Comparison of ENCODE assay signal across 1 cellular context in the genomic region with DNA sequence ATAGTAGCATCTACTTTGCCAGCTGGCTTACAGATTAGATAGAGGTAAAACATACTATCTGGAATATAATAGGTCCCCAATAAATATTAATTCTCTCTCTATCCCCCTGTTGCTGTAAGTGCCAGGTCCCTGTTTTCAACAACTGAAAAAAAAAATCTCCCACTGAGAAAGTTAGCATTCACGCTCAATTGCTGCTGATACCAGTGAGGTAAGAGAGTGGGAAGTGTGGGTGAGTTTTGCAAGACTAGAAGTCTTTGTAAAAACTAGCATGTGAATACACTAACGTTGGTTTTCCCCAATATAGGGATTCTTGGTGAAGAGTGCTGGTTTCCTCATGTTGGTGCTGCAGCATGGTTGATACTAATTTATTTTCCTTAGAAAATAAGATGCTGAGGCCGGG.
TF ChIP-seq lines count a peak whose summit lies in the region.

No MANE protein-coding gene starts in this region.

TF ChIP-seq in GM23338, 12 proteins besides CTCF, POLR2A, EP300 and RAD21 (continued from another document):
- TF ChIP-seq, protein P1, sequence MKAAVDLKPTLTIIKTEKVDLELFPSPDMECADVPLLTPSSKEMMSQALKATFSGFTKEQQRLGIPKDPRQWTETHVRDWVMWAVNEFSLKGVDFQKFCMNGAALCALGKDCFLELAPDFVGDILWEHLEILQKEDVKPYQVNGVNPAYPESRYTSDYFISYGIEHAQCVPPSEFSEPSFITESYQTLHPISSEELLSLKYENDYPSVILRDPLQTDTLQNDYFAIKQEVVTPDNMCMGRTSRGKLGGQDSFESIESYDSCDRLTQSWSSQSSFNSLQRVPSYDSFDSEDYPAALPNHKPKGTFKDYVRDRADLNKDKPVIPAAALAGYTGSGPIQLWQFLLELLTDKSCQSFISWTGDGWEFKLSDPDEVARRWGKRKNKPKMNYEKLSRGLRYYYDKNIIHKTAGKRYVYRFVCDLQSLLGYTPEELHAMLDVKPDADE (IDR thresholded peaks at IDR 0.05), result no peak
- TF ChIP-seq EZH2 (IDR thresholded peaks at IDR 0.05; ENCODE audit: low read depth, unreplicated experiment), result no peak
- TF ChIP-seq, protein P2, sequence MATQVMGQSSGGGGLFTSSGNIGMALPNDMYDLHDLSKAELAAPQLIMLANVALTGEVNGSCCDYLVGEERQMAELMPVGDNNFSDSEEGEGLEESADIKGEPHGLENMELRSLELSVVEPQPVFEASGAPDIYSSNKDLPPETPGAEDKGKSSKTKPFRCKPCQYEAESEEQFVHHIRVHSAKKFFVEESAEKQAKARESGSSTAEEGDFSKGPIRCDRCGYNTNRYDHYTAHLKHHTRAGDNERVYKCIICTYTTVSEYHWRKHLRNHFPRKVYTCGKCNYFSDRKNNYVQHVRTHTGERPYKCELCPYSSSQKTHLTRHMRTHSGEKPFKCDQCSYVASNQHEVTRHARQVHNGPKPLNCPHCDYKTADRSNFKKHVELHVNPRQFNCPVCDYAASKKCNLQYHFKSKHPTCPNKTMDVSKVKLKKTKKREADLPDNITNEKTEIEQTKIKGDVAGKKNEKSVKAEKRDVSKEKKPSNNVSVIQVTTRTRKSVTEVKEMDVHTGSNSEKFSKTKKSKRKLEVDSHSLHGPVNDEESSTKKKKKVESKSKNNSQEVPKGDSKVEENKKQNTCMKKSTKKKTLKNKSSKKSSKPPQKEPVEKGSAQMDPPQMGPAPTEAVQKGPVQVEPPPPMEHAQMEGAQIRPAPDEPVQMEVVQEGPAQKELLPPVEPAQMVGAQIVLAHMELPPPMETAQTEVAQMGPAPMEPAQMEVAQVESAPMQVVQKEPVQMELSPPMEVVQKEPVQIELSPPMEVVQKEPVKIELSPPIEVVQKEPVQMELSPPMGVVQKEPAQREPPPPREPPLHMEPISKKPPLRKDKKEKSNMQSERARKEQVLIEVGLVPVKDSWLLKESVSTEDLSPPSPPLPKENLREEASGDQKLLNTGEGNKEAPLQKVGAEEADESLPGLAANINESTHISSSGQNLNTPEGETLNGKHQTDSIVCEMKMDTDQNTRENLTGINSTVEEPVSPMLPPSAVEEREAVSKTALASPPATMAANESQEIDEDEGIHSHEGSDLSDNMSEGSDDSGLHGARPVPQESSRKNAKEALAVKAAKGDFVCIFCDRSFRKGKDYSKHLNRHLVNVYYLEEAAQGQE (IDR thresholded peaks at IDR 0.05; ENCODE audit: unreplicated experiment), result no peak
- TF ChIP-seq JUNB (IDR thresholded peaks at IDR 0.05; ENCODE audit: unreplicated experiment), result no peak
- no peak for TF ChIP-seq ZNF114 (CRISPR knock-in tag; IDR thresholded peaks at IDR 0.05)
- no peak for TF ChIP-seq CREB1 (CRISPR knock-in tag; IDR thresholded peaks at IDR 0.05; ENCODE audit: low read depth)
- no peak for TF ChIP-seq ZNF331 (CRISPR knock-in tag; IDR thresholded peaks at IDR 0.05; ENCODE audit: low read depth)
